Comparison of ENCODE assay signal across 18 cellular contexts in the genomic region with DNA sequence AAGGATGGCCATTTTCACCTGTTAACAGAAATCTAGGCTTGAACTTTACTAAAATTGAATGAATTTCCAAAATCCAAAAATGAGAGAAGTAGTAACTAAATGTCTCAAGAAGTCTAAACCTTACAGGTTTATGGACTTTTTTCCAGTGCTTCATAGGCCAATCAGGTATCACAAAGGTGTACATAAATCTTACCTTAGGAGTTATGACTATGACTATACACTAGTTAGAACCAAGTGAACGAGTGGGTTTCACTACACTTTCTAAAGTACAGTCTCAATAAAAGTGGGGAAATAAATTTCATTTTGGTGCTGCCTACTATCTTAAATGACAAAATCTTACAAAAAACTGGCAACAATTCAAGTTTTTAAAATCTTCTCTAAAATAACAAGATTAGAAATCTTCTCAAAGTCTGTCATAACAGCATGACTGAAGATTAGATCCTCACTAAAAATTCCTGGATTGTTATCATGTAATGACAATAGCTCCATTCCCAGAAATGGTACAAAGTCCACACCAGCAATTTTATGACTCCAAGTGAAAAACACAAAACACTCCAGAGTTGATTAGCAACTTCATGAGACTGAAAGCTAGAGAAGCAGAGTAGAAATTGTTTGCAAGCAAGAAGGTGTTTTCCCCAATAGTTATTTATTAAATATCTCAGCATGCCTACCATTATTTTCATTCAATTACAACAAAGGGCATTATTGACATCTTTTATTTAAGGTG. TPM values are rescaled to one million over a fixed set of nuclear protein-coding genes. Genes with fewer than 3 reads are reported as not detected.
"Had no signal": no experiment of that assay in that cellular context is flagged by ENCODE, and none has a peak within 500 bp of the region (broad histone marks: within the 10 kb centered on the region; RNA-seq: fewer than 3 reads in every experiment).

No MANE protein-coding gene starts in this region.

- H3K36me3 ChIP-seq: left lung, ovary had no signal

- H3K27ac ChIP-seq: left lung, ovary, testis had no signal

- FAIRE-seq: astrocyte, bronchial epithelial cell, endothelial cell of umbilical vein had no signal

- H3K4me3 ChIP-seq: left lung, ovary, testis had no signal

- H3K9me3 ChIP-seq: left lung, ovary, testis had no signal

- DNase-seq: activated CD4-positive, alpha-beta T cell treated with anti-CD3 and anti-CD28 coated beads, Interleukin-2, amount 10 ng/mL, durations not matched to agents 24 days and 14 days; activated CD8-positive, alpha-beta T cell treated with anti-CD3 and anti-CD28 coated beads for 36 hours; activated effector memory CD4-positive, alpha-beta T cell treated with anti-CD3 and anti-CD28 coated beads, Interleukin-2, amount 50 U/mL, for 16 hours; activated T-cell treated with anti-CD3 and anti-CD28 coated beads, Interleukin-2, amount 50 U/mL, for 4 hours; cerebellar nuclear complex; effector CD8-positive, alpha-beta T cell; left lung; mammary epithelial cell; natural killer cell; ovary; stimulated activated CD4-positive, alpha-beta T cell treated with anti-CD3 and anti-CD28 coated beads, Interleukin-4, amount 100 ng/mL, for 24 hours; T1000; testis had no signal

- H3K4me1 ChIP-seq: left lung, testis had no signal

- H3K27me3 ChIP-seq: left lung, ovary, testis had no signal

- ATAC-seq: activated CD8-positive, alpha-beta T cell treated with anti-CD3 and anti-CD28 coated beads for 36 hours; activated T-cell treated with anti-CD3 and anti-CD28 coated beads, Interleukin-2, amount 50 U/mL, for 4 hours; left lung; sciatic nerve; stimulated activated effector memory CD8-positive, alpha-beta T cell treated with anti-CD3 and anti-CD28 coated beads, Interleukin-12 subunit alpha, Interleukin-12 subunit beta, amount 100 ng/mL, for 72 hours had no signal

RNA-seq across cellular contexts. Expression of gene SOX6, which starts 20.9 kb away (rescaled TPM):
- total RNA-seq: activated CD4-positive, alpha-beta T cell treated with anti-CD3 and anti-CD28 coated beads, Interleukin-2, amount 10 ng/mL, durations not matched to agents 24 days and 14 days had no signal
